8 cellular contexts compared by ENCODE assay signal in the genomic region with DNA sequence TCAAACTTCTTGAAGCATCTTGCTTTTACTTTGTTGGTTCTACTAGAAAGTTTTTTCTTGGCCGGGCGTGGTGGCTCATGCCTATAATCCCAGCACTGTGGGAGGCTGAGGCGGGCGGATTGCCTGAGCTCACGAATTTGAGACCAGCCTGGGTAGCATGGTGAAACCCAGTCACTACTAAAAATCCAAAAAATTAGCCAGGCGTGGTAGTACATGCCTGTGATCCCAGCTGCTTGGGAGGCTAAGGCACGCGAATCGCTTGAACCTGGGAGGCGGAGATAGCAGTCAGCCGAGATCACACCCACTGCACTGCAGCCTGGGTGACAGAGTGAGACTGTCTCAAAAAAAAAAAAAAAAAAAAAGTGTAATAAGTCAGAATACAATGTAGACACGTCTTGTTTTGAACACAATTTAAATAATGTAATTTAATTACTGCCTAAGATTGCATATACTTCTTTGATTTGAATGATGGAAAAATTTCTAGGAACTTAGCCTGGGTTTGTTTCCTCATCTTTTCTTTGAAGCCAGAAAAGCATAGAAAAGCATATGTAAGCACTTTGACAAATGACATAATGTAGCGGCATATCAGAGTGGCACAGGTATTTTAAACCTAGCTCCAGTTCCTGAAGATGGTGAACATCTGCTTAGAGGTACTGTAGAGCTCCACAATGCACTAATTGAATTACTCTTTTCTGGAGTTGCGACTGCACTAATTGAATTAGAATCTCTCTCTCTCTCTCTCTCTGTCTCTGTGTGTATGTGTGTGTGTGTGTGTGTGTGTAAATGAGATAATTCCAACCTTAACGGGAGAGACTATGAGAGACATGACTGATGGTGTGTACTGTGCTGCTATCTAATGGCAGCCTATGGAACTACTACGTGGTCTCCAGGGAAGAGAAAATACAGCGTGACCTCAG.
DNase-seq lines count a peak whose midpoint lies in the region; ATAC-seq and TF ChIP-seq lines count a peak whose summit lies in the region.

No MANE protein-coding gene starts in this region.

- no peak for ATAC-seq in GM21529 (IDR thresholded peaks at IDR 0.05; ENCODE audit: unreplicated experiment)
- ATAC-seq in GM18870 (IDR thresholded peaks at IDR 0.05; ENCODE audit: unreplicated experiment), result no peak

- no peaks in the 10 kb centered on the region for H3K36me3 Mint-ChIP-seq in mesothelial cell of epicardium

- peak overlapping the region; percentile 6 for H3K27ac Mint-ChIP-seq in mesothelial cell of epicardium

- POLR2A ChIA-PET in GM10248 (lab: Yijun Ruan, JAX), result interaction anchor here (0.6 kb wide), 1 partner anchor 11 kb away, joined by 3 read pairs; no protein-coding TSS in a partner anchor

- peak; percentile 64 for TF ChIP-seq CTCF in GM10248 (IDR thresholded peaks at IDR 0.05; ENCODE audit: control extremely low read depth, extremely low read depth, low read depth, missing control alignments)
- no peak for TF ChIP-seq CTCF in mesothelial cell of epicardium (IDR thresholded peaks at IDR 0.05; ENCODE audit: unreplicated experiment)

- H3K4me1 Mint-ChIP-seq in mesothelial cell of epicardium, result peaks cover 5% of the 10 kb centered on the region

- no peaks in the 10 kb centered on the region for H3K9me3 Mint-ChIP-seq in mesothelial cell of epicardium

- no peak overlapping the region for H3K27ac ChIP-seq in epithelial cell of prostate

- DNase-seq in AG08395 (ENCODE audit: low spot score) (peak; percentile 61), GM10248 (ENCODE audit: extremely low spot score) (peak; percentile 58), NAMALWA (ENCODE audit: low spot score) (peak; percentile 79), SKM-1 treated with dmso at 0.1 percent for 144 hours (lab: John Stamatoyannopoulos, UW; ENCODE audit: unreplicated experiment) (peak; percentile 63), epithelial cell of prostate (ENCODE audit: low read depth, low spot score) (peak; percentile 33), mesothelial cell of epicardium (ENCODE audit: low spot score in 2 of 2, unreplicated experiment in 2 of 2) (no peak)

- H3K27me3 Mint-ChIP-seq in mesothelial cell of epicardium (ENCODE audit: low read depth), result no peaks in the 10 kb centered on the region

- CTCF ChIA-PET in GM10248 (lab: Yijun Ruan, JAX), result interaction anchor here (0.6 to 5.2 kb wide), 23 partner anchors 9 to 1456 kb away, joined by 3 to 37 read pairs (median 3); no protein-coding TSS in a partner anchor

- H3K4me3 Mint-ChIP-seq in mesothelial cell of epicardium, result no peak overlapping the region

Comparison
In these comparisons a context has a peak if more than half of its experiments do, and no peak if none do; other contexts are left out.
1. DNase-seq: peak in AG08395 (single experiment), GM10248 (single experiment), NAMALWA (single experiment), SKM-1 treated with dmso at 0.1 percent for 144 hours (single experiment) and epithelial cell of prostate (single experiment); none in mesothelial cell of epicardium (0 of 2).